In genomic region chr14:68979021-68979721, GRCh38 we compare ENCODE assay signal across 1 cellular context.
A peak's percentile ranks its signal among the peaks of the same experiment; 100 is the strongest.
TF ChIP-seq lines count a peak whose summit lies in the region.

Gene ACTN1 (minus strand): TSS chr14:68979302. CDS start chr14:68979056, 246 bp downstream.

TF ChIP-seq in HepG2, 621 proteins besides CTCF, POLR2A, EP300 and RAD21 (continued from another document and continues in another):
- TF ChIP-seq ZNF616 (CRISPR knock-in tag; IDR thresholded peaks at IDR 0.05; ENCODE audit: low read depth): no peak
- no peak for TF ChIP-seq PHB2 (IDR thresholded peaks at IDR 0.05; ENCODE audit: partially characterized antibody)
- TF ChIP-seq ZNF879 (CRISPR knock-in tag; IDR thresholded peaks at IDR 0.05): no peak
- TF ChIP-seq THYN1 (CRISPR knock-in tag; IDR thresholded peaks at IDR 0.05; ENCODE audit: borderline replicate concordance, low read depth): no peak
- no peak for TF ChIP-seq ZNF260 (CRISPR knock-in tag; IDR thresholded peaks at IDR 0.05; ENCODE audit: borderline replicate concordance, low read depth)
- no peak for TF ChIP-seq STAT5B (CRISPR knock-in tag; IDR thresholded peaks at IDR 0.05)
- no peak for TF ChIP-seq ZNF383 (CRISPR knock-in tag; IDR thresholded peaks at IDR 0.05; ENCODE audit: borderline replicate concordance)
- no peak for TF ChIP-seq ZNF3 (CRISPR knock-in tag; IDR thresholded peaks at IDR 0.05)
- peak; percentile 44; the same call in 1 of the 2 replicates for TF ChIP-seq RXRB (CRISPR knock-in tag; IDR thresholded peaks at IDR 0.05; ENCODE audit: borderline replicate concordance)
- TF ChIP-seq ZNF530 (CRISPR knock-in tag; IDR thresholded peaks at IDR 0.05; ENCODE audit: low read depth): no peak
- TF ChIP-seq PAX8 (CRISPR knock-in tag; IDR thresholded peaks at IDR 0.05; ENCODE audit: borderline replicate concordance): no peak
- no peak for TF ChIP-seq ZBTB49 (CRISPR knock-in tag; IDR thresholded peaks at IDR 0.05; ENCODE audit: borderline replicate concordance)
- TF ChIP-seq E2F1 (CRISPR knock-in tag; IDR thresholded peaks at IDR 0.05): no peak
- no peak for TF ChIP-seq TRAFD1 (CRISPR knock-in tag; IDR thresholded peaks at IDR 0.05; ENCODE audit: borderline replicate concordance)
- no peak for TF ChIP-seq ZBTB39 (CRISPR knock-in tag; IDR thresholded peaks at IDR 0.05)
- TF ChIP-seq ISL2 (CRISPR knock-in tag; IDR thresholded peaks at IDR 0.05): no peak; the same call in 1 of the 2 replicates
- no peak for TF ChIP-seq ZHX1 (CRISPR knock-in tag; IDR thresholded peaks at IDR 0.05; ENCODE audit: low read depth)
- no peak for TF ChIP-seq NFATC3 (CRISPR knock-in tag; IDR thresholded peaks at IDR 0.05)
- TF ChIP-seq HMG20A (CRISPR knock-in tag; IDR thresholded peaks at IDR 0.05; ENCODE audit: borderline replicate concordance): no peak
- no peak for TF ChIP-seq ZNF513 (CRISPR knock-in tag; conservative IDR thresholded peaks at IDR 0.05)
- peak; percentile 34; the same call in 1 of the 2 replicates for TF ChIP-seq FOXK1 (CRISPR knock-in tag; IDR thresholded peaks at IDR 0.05; ENCODE audit: borderline replicate concordance, low read depth)
- peak; percentile 67 for TF ChIP-seq POLR2AphosphoS5 (IDR thresholded peaks at IDR 0.05; ENCODE audit: low read depth, low read length)
- TF ChIP-seq TFDP2 (CRISPR knock-in tag; IDR thresholded peaks at IDR 0.05): peak; percentile 61; the same call in 1 of the 2 replicates
- no peak for TF ChIP-seq ZNF577 (CRISPR knock-in tag; IDR thresholded peaks at IDR 0.05; ENCODE audit: borderline replicate concordance, low read depth)
- peak; percentile 11; the same call in 1 of the 2 replicates for TF ChIP-seq MNT (IDR thresholded peaks at IDR 0.05)
- no peak for TF ChIP-seq ZNF556 (CRISPR knock-in tag; IDR thresholded peaks at IDR 0.05; ENCODE audit: borderline replicate concordance)
- TF ChIP-seq NR2F2 (IDR thresholded peaks at IDR 0.05; ENCODE audit: borderline replicate concordance, low read depth): no peak
- TF ChIP-seq ZBTB3 (CRISPR knock-in tag; IDR thresholded peaks at IDR 0.05; ENCODE audit: borderline replicate concordance, low read depth): no peak
- TF ChIP-seq SETDB1 (CRISPR knock-in tag; IDR thresholded peaks at IDR 0.05; ENCODE audit: borderline replicate concordance): no peak
- TF ChIP-seq LCORL (IDR thresholded peaks at IDR 0.05): peak; percentile 68
- TF ChIP-seq LCORL (CRISPR knock-in tag; IDR thresholded peaks at IDR 0.05): peak; percentile 66; the same call in 1 of the 2 replicates
- TF ChIP-seq RCOR2 (CRISPR knock-in tag; IDR thresholded peaks at IDR 0.05): no peak
- no peak; the same call in none of the 2 replicates for TF ChIP-seq ZNF501 (CRISPR knock-in tag; IDR thresholded peaks at IDR 0.05)
- no peak for TF ChIP-seq ATF1 (CRISPR knock-in tag; IDR thresholded peaks at IDR 0.05)
- TF ChIP-seq ZNF326 (CRISPR knock-in tag; IDR thresholded peaks at IDR 0.05; ENCODE audit: borderline replicate concordance): no peak
- peak; percentile 45; the same call in 1 of the 2 replicates for TF ChIP-seq SP5 (CRISPR knock-in tag; IDR thresholded peaks at IDR 0.05; ENCODE audit: borderline replicate concordance, low read depth)
- no peak for TF ChIP-seq ZNF136 (CRISPR knock-in tag; IDR thresholded peaks at IDR 0.05; ENCODE audit: low read depth)
- TF ChIP-seq JARID2 (CRISPR knock-in tag; IDR thresholded peaks at IDR 0.05; ENCODE audit: insufficient replicate concordance): no peak
- TF ChIP-seq ATAD3A (CRISPR knock-in tag; IDR thresholded peaks at IDR 0.05): no peak
- TF ChIP-seq ZFX (CRISPR knock-in tag; IDR thresholded peaks at IDR 0.05; ENCODE audit: low read depth): no peak
- TF ChIP-seq U2AF2 (IDR thresholded peaks at IDR 0.05; ENCODE audit: low read depth, low read length): no peak
- no peak for TF ChIP-seq MTF1 (CRISPR knock-in tag; IDR thresholded peaks at IDR 0.05)
- no peak for TF ChIP-seq BRCA1 (CRISPR knock-in tag; IDR thresholded peaks at IDR 0.05)
- TF ChIP-seq RFXAP (CRISPR knock-in tag; IDR thresholded peaks at IDR 0.05; ENCODE audit: borderline replicate concordance): 0 out of 2 replicates have a peak, but pooled peaks have one; percentile 18
- TF ChIP-seq ZFP36 (IDR thresholded peaks at IDR 0.05; ENCODE audit: borderline replicate concordance, low read depth, low read length, partially characterized antibody): no peak
- TF ChIP-seq YEATS4 (CRISPR knock-in tag; IDR thresholded peaks at IDR 0.05; ENCODE audit: borderline replicate concordance): peak; percentile 50; the same call in 1 of the 2 replicates
- peak; percentile 66; the same call in 1 of the 2 replicates for TF ChIP-seq ZGPAT (CRISPR knock-in tag; IDR thresholded peaks at IDR 0.05)
- peak; percentile 89 for TF ChIP-seq PBX2 (CRISPR knock-in tag; IDR thresholded peaks at IDR 0.05)
- TF ChIP-seq FOXC1 (CRISPR knock-in tag; IDR thresholded peaks at IDR 0.05; ENCODE audit: borderline replicate concordance): no peak; the same call in 1 of the 2 replicates
- TF ChIP-seq ZNF549 (CRISPR knock-in tag; IDR thresholded peaks at IDR 0.05): no peak
